10 cellular contexts compared by ENCODE assay signal in genomic region chr20:672975-673604, GRCh38.
A peak's percentile ranks its signal among the peaks of the same experiment; 100 is the strongest.
DNase-seq lines count a peak whose midpoint lies in the region; ATAC-seq and TF ChIP-seq lines count a peak whose summit lies in the region.
"Had no signal": no experiment of that assay in that cellular context is flagged by ENCODE, and none has a peak within 500 bp of the region (broad histone marks: within the 10 kb centered on the region; RNA-seq: fewer than 3 reads in every experiment).

No MANE protein-coding gene starts in this region.

- H3K4me3 ChIP-seq in DND-41 (ENCODE audit: low read depth in 1 of 2, low read length in 2 of 2) = no peak overlapping the region
- no peak overlapping the region for H3K4me3 ChIP-seq in astrocyte of the spinal cord (ENCODE audit: low read depth, low read length)

- H3K36me3 ChIP-seq in DND-41 (ENCODE audit: insufficient read depth, low read length) = no peaks in the 10 kb centered on the region

- no peak overlapping the region for H2AFZ ChIP-seq in DND-41 (ENCODE audit: low read depth, low read length)

- no peaks in the 10 kb centered on the region for H3K36me3 Mint-ChIP-seq in nephron (ENCODE audit: low read depth)

- H3K27ac ChIP-seq in DND-41 (ENCODE audit: low read length) = no peak overlapping the region

- H3K27ac Mint-ChIP-seq in nephron = peak overlapping the region in 2 of 3 experiments; percentile 71 to 91

- TF ChIP-seq CTCF in DND-41 (IDR thresholded peaks at IDR 0.05; ENCODE audit: borderline replicate concordance, extremely low read depth, low read length, poor library complexity, severe bottlenecking) (peak; percentile 39), astrocyte of the spinal cord (IDR thresholded peaks at IDR 0.05; ENCODE audit: low read depth, low read length) (peak; percentile 21), nephron (IDR thresholded peaks at IDR 0.05; ENCODE audit: unreplicated experiment in 3 of 3) (peak; percentile 10 to 39 (median 32))

- H3K4me1 Mint-ChIP-seq in nephron = peaks cover 36% of the 10 kb centered on the region

- H3K4me3 Mint-ChIP-seq in nephron = peak overlapping the region in 1 of 3 experiments; percentile 69

- H3K9ac ChIP-seq in DND-41 (ENCODE audit: low read depth, low read length) = no peak overlapping the region

- H3K27me3 Mint-ChIP-seq in nephron (ENCODE audit: low read depth) = peaks cover 74% of the 10 kb centered on the region

- H4K20me1 ChIP-seq in DND-41 (ENCODE audit: insufficient read depth, low read length) = peaks cover 2% of the 10 kb centered on the region; the same call in 1 of the 2 replicates

- TF ChIP-seq EP300 in Ishikawa (IDR thresholded peaks at IDR 0.05; ENCODE audit: borderline replicate concordance) = no peak

- H3K9me3 Mint-ChIP-seq in nephron = no peaks in the 10 kb centered on the region

- H3K4me1 ChIP-seq in DND-41 (ENCODE audit: insufficient read depth, low read length) = no peaks in the 10 kb centered on the region

- peaks cover 36% of the 10 kb centered on the region for H3K27me3 ChIP-seq in DND-41 (ENCODE audit: insufficient read depth, low read length, poor library complexity)

- DNase-seq in DND-41 (no peak), astrocyte of the spinal cord (ENCODE audit: low read depth, low spot score) (no peak), NCI-H2029 (lab: John Stamatoyannopoulos, UW) (no peak)
- no peak for DNase-seq in effector CD4-positive, alpha-beta T cell
- DNase-seq: cerebellar nuclear complex, EL, T-helper 2 cell had no signal

- TF ChIP-seq RAD21 in Ishikawa (IDR thresholded peaks at IDR 0.05; ENCODE audit: low read depth) = 0 out of 2 replicates have a peak, but pooled peaks have one; percentile 14

- H3K79me2 ChIP-seq in DND-41 (ENCODE audit: insufficient read depth, low read length) = no peaks in the 10 kb centered on the region

- ATAC-seq in DND-41 (ENCODE audit: insufficient read depth, low read depth) = no peak
- no peak for ATAC-seq in GM18502 (IDR thresholded peaks at IDR 0.05; ENCODE audit: poor library complexity, unreplicated experiment)

- no peaks in the 10 kb centered on the region for H3K9me3 ChIP-seq in DND-41 (ENCODE audit: insufficient read depth, low read length, severe bottlenecking)

- in situ Hi-C loops in astrocyte of the spinal cord (cut with HindIII; ENCODE audit: low sequenced_read_pairs) = no loop called here

- no peak overlapping the region for H3K4me2 ChIP-seq in DND-41 (ENCODE audit: insufficient read depth, low read length)

TF ChIP-seq in Ishikawa, 13 proteins besides CTCF, POLR2A, EP300 and RAD21:
- no peak for TF ChIP-seq EGR1 (IDR thresholded peaks at IDR 0.05)
- TF ChIP-seq, protein P1, sequence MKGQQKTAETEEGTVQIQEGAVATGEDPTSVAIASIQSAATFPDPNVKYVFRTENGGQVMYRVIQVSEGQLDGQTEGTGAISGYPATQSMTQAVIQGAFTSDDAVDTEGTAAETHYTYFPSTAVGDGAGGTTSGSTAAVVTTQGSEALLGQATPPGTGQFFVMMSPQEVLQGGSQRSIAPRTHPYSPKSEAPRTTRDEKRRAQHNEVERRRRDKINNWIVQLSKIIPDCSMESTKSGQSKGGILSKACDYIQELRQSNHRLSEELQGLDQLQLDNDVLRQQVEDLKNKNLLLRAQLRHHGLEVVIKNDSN (IDR thresholded peaks at IDR 0.05) = no peak
- no peak for TF ChIP-seq MAX (IDR thresholded peaks at IDR 0.05)
- TF ChIP-seq, protein P2, sequence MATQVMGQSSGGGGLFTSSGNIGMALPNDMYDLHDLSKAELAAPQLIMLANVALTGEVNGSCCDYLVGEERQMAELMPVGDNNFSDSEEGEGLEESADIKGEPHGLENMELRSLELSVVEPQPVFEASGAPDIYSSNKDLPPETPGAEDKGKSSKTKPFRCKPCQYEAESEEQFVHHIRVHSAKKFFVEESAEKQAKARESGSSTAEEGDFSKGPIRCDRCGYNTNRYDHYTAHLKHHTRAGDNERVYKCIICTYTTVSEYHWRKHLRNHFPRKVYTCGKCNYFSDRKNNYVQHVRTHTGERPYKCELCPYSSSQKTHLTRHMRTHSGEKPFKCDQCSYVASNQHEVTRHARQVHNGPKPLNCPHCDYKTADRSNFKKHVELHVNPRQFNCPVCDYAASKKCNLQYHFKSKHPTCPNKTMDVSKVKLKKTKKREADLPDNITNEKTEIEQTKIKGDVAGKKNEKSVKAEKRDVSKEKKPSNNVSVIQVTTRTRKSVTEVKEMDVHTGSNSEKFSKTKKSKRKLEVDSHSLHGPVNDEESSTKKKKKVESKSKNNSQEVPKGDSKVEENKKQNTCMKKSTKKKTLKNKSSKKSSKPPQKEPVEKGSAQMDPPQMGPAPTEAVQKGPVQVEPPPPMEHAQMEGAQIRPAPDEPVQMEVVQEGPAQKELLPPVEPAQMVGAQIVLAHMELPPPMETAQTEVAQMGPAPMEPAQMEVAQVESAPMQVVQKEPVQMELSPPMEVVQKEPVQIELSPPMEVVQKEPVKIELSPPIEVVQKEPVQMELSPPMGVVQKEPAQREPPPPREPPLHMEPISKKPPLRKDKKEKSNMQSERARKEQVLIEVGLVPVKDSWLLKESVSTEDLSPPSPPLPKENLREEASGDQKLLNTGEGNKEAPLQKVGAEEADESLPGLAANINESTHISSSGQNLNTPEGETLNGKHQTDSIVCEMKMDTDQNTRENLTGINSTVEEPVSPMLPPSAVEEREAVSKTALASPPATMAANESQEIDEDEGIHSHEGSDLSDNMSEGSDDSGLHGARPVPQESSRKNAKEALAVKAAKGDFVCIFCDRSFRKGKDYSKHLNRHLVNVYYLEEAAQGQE (IDR thresholded peaks at IDR 0.05; ENCODE audit: low read depth) = no peak
- no peak for TF ChIP-seq ZBTB7A (IDR thresholded peaks at IDR 0.05; ENCODE audit: low read depth)
- no peak for TF ChIP-seq TAF1 (IDR thresholded peaks at IDR 0.05; ENCODE audit: low read depth)
- TF ChIP-seq CREB1 (IDR thresholded peaks at IDR 0.05; ENCODE audit: low read depth) = no peak
